Comparison of ENCODE assay signal across 12 cellular contexts in genomic region chr11:72641522-72641899, GRCh38. TPM values are rescaled to one million over a fixed set of nuclear protein-coding genes. Genes with fewer than 3 reads are reported as not detected.
DNase-seq lines count a peak whose midpoint lies in the region; ATAC-seq and TF ChIP-seq lines count a peak whose summit lies in the region.
"Had no signal": no experiment of that assay in that cellular context is flagged by ENCODE, and none has a peak within 500 bp of the region (broad histone marks: within the 10 kb centered on the region; RNA-seq: fewer than 3 reads in every experiment).

No MANE protein-coding gene starts in this region.

- TF ChIP-seq POLR2A in ovary (IDR thresholded peaks at IDR 0.05) (no peak), upper lobe of left lung (IDR thresholded peaks at IDR 0.05) (no peak)

- DNase-seq in activated CD4-positive, alpha-beta memory T cell treated with anti-CD3 and anti-CD28 coated beads for 36 hours, result no peak
- DNase-seq in activated CD4-positive, alpha-beta memory T cell treated with anti-CD3 and anti-CD28 coated beads, Interleukin-2, amount 10 ng/mL, durations not matched to agents 7 days and 5 days, result no peak
- DNase-seq in iPS DF 6.9 (ENCODE audit: low read depth, low spot score) (no peak), ovary (no peak), upper lobe of left lung (no peak), epidermal melanocyte (ENCODE audit: insufficient read length, low spot score) (no peak), kidney glomerular epithelial cell (lab: John Stamatoyannopoulos, UW) (no peak)
- DNase-seq: stimulated activated naive CD4-positive, alpha-beta T cell treated with Interleukin-2 at 50 U/mL for 16 hours had no signal

- CTCF ChIA-PET in activated CD4-positive, alpha-beta memory T cell treated with anti-CD3 and anti-CD28 coated beads for 36 hours (lab: Charles Lee), result interaction anchor here (0.6 to 8.8 kb wide), 6 partner anchors 38 to 170 kb away, joined by 3 to 98 read pairs (median 4); no protein-coding TSS in a partner anchor
- CTCF ChIA-PET in activated CD4-positive, alpha-beta memory T cell treated with anti-CD3 and anti-CD28 coated beads, Interleukin-2, amount 10 ng/mL, durations not matched to agents 7 days and 5 days (lab: Charles Lee), result interaction anchor here (1.2 to 1.3 kb wide), 2 partner anchors 27 to 55 kb away, joined by 3 to 8 read pairs; no protein-coding TSS in a partner anchor

- no peak overlapping the region for H3K27ac Mint-ChIP-seq in activated CD4-positive, alpha-beta memory T cell treated with anti-CD3 and anti-CD28 coated beads for 36 hours
- no peak overlapping the region for H3K27ac Mint-ChIP-seq in activated CD4-positive, alpha-beta memory T cell treated with anti-CD3 and anti-CD28 coated beads, Interleukin-2, amount 10 ng/mL, durations not matched to agents 7 days and 5 days
- H3K27ac Mint-ChIP-seq: activated T-cell treated with anti-CD3 and anti-CD28 coated beads, Interleukin-2, amount 50 U/mL, for 72 hours had no signal

- WGBS in iPS DF 6.9 (ENCODE audit: insufficient coverage, insufficient read length), result no CpG with 5 or more reads among the region's 6 CpGs
- WGBS in ovary, 3 donors, result 38 to 44% (median 40%) methylated on average over 6 of the region's 6 CpGs
- 61 to 66% methylated on average over 6 of the region's 6 CpGs for WGBS in upper lobe of left lung, 2 donors

- peaks cover 8% of the 10 kb centered on the region; the same call in 1 of the 2 replicates for H3K4me1 ChIP-seq in iPS DF 6.9 (ENCODE audit: control insufficient read depth, insufficient read depth, low read length)
- H3K4me1 ChIP-seq in ovary (ENCODE audit: insufficient read depth), result peaks cover 3% of the 10 kb centered on the region
- H3K4me1 ChIP-seq in upper lobe of left lung, result peaks cover 15 to 27% (median 19%) of the 10 kb centered on the region in 4 donors

- intact Hi-C loops in activated CD4-positive, alpha-beta memory T cell treated with anti-CD3 and anti-CD28 coated beads for 36 hours (cut with micrococcal nuclease), result no loop called here
- intact Hi-C loops in ovary (cut with DNase I), result loop anchor here (5.0 to 10.0 kb wide), 2 partner anchors 54 to 167 kb away; no protein-coding TSS in a partner anchor

- peak overlapping the region; percentile 45 for H3K4me3 Mint-ChIP-seq in activated CD4-positive, alpha-beta memory T cell treated with anti-CD3 and anti-CD28 coated beads for 36 hours
- no peak overlapping the region for H3K4me3 Mint-ChIP-seq in activated CD4-positive, alpha-beta memory T cell treated with anti-CD3 and anti-CD28 coated beads, Interleukin-2, amount 10 ng/mL, durations not matched to agents 7 days and 5 days
- H3K4me3 Mint-ChIP-seq: activated T-cell treated with anti-CD3 and anti-CD28 coated beads, Interleukin-2, amount 50 U/mL, for 72 hours had no signal

- TF ChIP-seq CTCF in ovary (IDR thresholded peaks at IDR 0.05), result no peak
- no peak for TF ChIP-seq CTCF in upper lobe of left lung (IDR thresholded peaks at IDR 0.05)

- H3K27me3 ChIP-seq in iPS DF 6.9 (ENCODE audit: control insufficient read depth, insufficient read depth, low read length) (peaks cover 20% of the 10 kb centered on the region), ovary (no peaks in the 10 kb centered on the region), upper lobe of left lung (peaks cover 0 to 24% (median 11%) of the 10 kb centered on the region in 4 donors)

- POLR2A ChIA-PET in activated CD4-positive, alpha-beta memory T cell treated with anti-CD3 and anti-CD28 coated beads for 36 hours (lab: Charles Lee), result interaction anchor here (1.2 kb wide), 1 partner anchor 55 kb away, joined by 4 read pairs; no protein-coding TSS in a partner anchor
- POLR2A ChIA-PET in activated CD4-positive, alpha-beta memory T cell treated with anti-CD3 and anti-CD28 coated beads, Interleukin-2, amount 10 ng/mL, durations not matched to agents 7 days and 5 days (lab: Charles Lee), result no interaction called here

- H3K27ac ChIP-seq in iPS DF 6.9 (ENCODE audit: low read length) (no peak overlapping the region), ovary (no peak overlapping the region), upper lobe of left lung (no peak overlapping the region)
- H3K27ac ChIP-seq: 22Rv1, left lung had no signal

- H3K36me3 Mint-ChIP-seq in activated CD4-positive, alpha-beta memory T cell treated with anti-CD3 and anti-CD28 coated beads for 36 hours, result no peaks in the 10 kb centered on the region
- no peaks in the 10 kb centered on the region for H3K36me3 Mint-ChIP-seq in activated CD4-positive, alpha-beta memory T cell treated with anti-CD3 and anti-CD28 coated beads, Interleukin-2, amount 10 ng/mL, durations not matched to agents 7 days and 5 days (ENCODE audit: low read depth)

- H3K4me3 ChIP-seq in iPS DF 6.9 (ENCODE audit: low read length), result peak overlapping the region; percentile 9; the same call in 1 of the 2 replicates
- H3K4me3 ChIP-seq in ovary, result peak overlapping the region; percentile 36
- H3K4me3 ChIP-seq in upper lobe of left lung, result peak overlapping the region in 3 of 4 donors; percentile 43 to 58 (median 56)

- no peak for TF ChIP-seq EP300 in ovary (IDR thresholded peaks at IDR 0.05)
- TF ChIP-seq EP300 in upper lobe of left lung (IDR thresholded peaks at IDR 0.05), result no peak

- H3K36me3 ChIP-seq in iPS DF 6.9 (ENCODE audit: control insufficient read depth, insufficient read depth, low read length) (no peaks in the 10 kb centered on the region), ovary (no peaks in the 10 kb centered on the region), upper lobe of left lung (no peaks in the 10 kb centered on the region)
- H3K36me3 ChIP-seq: left lung had no signal

- ATAC-seq in upper lobe of left lung (ENCODE audit: low FRiP score in 2 of 2) (no peak), HG03432 (IDR thresholded peaks at IDR 0.05; ENCODE audit: unreplicated experiment) (no peak)

- peaks cover 8% of the 10 kb centered on the region for H3K27me3 Mint-ChIP-seq in activated CD4-positive, alpha-beta memory T cell treated with anti-CD3 and anti-CD28 coated beads for 36 hours
- H3K27me3 Mint-ChIP-seq in activated CD4-positive, alpha-beta memory T cell treated with anti-CD3 and anti-CD28 coated beads, Interleukin-2, amount 10 ng/mL, durations not matched to agents 7 days and 5 days, result peaks cover 14% of the 10 kb centered on the region

- H3K9me3 ChIP-seq in iPS DF 6.9 (ENCODE audit: control insufficient read depth, insufficient read depth, low read length), result no peaks in the 10 kb centered on the region
- H3K9me3 ChIP-seq in ovary, result no peaks in the 10 kb centered on the region
- H3K9me3 ChIP-seq in upper lobe of left lung, result no peaks in the 10 kb centered on the region
- H3K9me3 ChIP-seq: left lung had no signal

- no peaks in the 10 kb centered on the region for H3K9me3 Mint-ChIP-seq in activated CD4-positive, alpha-beta memory T cell treated with anti-CD3 and anti-CD28 coated beads for 36 hours
- H3K9me3 Mint-ChIP-seq in activated CD4-positive, alpha-beta memory T cell treated with anti-CD3 and anti-CD28 coated beads, Interleukin-2, amount 10 ng/mL, durations not matched to agents 7 days and 5 days, result no peaks in the 10 kb centered on the region
- H3K9me3 Mint-ChIP-seq: activated T-cell treated with anti-CD3 and anti-CD28 coated beads, Interleukin-2, amount 50 U/mL, for 72 hours had no signal

- peaks cover 2% of the 10 kb centered on the region for H3K4me1 Mint-ChIP-seq in activated CD4-positive, alpha-beta memory T cell treated with anti-CD3 and anti-CD28 coated beads for 36 hours (ENCODE audit: low read depth)
- H3K4me1 Mint-ChIP-seq in activated CD4-positive, alpha-beta memory T cell treated with anti-CD3 and anti-CD28 coated beads, Interleukin-2, amount 10 ng/mL, durations not matched to agents 7 days and 5 days, result peaks cover 8% of the 10 kb centered on the region

RNA-seq across cellular contexts. Expression of gene PDE2A, which starts 32.7 kb away (rescaled TPM):
- under 1 TPM; 0.29 to 0.97 TPM for total RNA-seq in activated CD4-positive, alpha-beta memory T cell treated with anti-CD3 and anti-CD28 coated beads for 36 hours
- total RNA-seq in activated CD4-positive, alpha-beta memory T cell treated with anti-CD3 and anti-CD28 coated beads, Interleukin-2, amount 10 ng/mL, durations not matched to agents 7 days and 5 days, result 1 to 10 TPM in 1 of 2 experiments, under 1 TPM in 1; 0.93 to 1.8 TPM
- total RNA-seq in ovary (10 to 100 TPM in 6 of 7 donors, 1 to 10 TPM in 1; 8.3 to 28.8 (median 11.4) TPM), upper lobe of left lung (10 to 100 TPM in 4 of 6 donors, 1 to 10 TPM in 2; 4.7 to 46.1 (median 16.7) TPM)
- 10 to 100 TPM; 17.6 to 44.0 TPM for polyA plus RNA-seq in ovary
